ENCODE assay signal across 19 cellular contexts in genomic region chr15:65651831-65652749, GRCh38. TPM values are rescaled to one million over a fixed set of nuclear protein-coding genes. Genes with fewer than 3 reads are reported as not detected.
DNase-seq lines count a peak whose midpoint lies in the region; ATAC-seq and TF ChIP-seq lines count a peak whose summit lies in the region.
"Had no signal": no experiment of that assay in that cellular context is flagged by ENCODE, and none has a peak within 500 bp of the region (broad histone marks: within the 10 kb centered on the region; RNA-seq: fewer than 3 reads in every experiment).

No MANE protein-coding gene starts in this region.

- CTCF ChIA-PET in MCF 10A (lab: Yijun Ruan, JAX) = interaction anchor here (0.6 to 1.8 kb wide), 3 partner anchors 11 to 230 kb away, joined by 3 to 12 read pairs (median 4); no protein-coding TSS in a partner anchor
- CTCF ChIA-PET in mammary epithelial cell (lab: Charles Lee; ENCODE audit: low non-redundant PET) = no interaction called here

- no peak for DNase-seq in MCF 10A (ENCODE audit: unreplicated experiment)
- DNase-seq in mammary epithelial cell = no peak
- no peak for DNase-seq in effector memory CD8-positive, alpha-beta T cell
- no peak for DNase-seq in ACHN
- no peak for DNase-seq in NCI-H187 (lab: John Stamatoyannopoulos, UW)
- DNase-seq: activated gamma-delta T cell; anterior cingulate cortex; cerebellar nuclear complex; DMS79 treated with DMSO at 0.1 percent for 48 hours; glutamatergic neuron; NCI-H1092; NCI-H524; pancreas; stimulated activated CD4-positive, alpha-beta T cell treated with anti-CD3 and anti-CD28 coated beads, Interleukin-2, amount 100 ng/mL, for 24 hours had no signal

- H3K4me1 ChIP-seq in mammary epithelial cell (ENCODE audit: insufficient read depth, low read length) = peaks cover 34% of the 10 kb centered on the region
- no peaks in the 10 kb centered on the region for H3K4me1 ChIP-seq in HUES48 (ENCODE audit: control insufficient read depth, insufficient read depth, low read length)
- H3K4me1 ChIP-seq: pancreas had no signal

- POLR2A ChIA-PET in MCF 10A (lab: Yijun Ruan, JAX) = interaction anchor here (1.1 to 1.7 kb wide), 2 partner anchors 8 to 42 kb away, joined by 4 to 5 read pairs; no protein-coding TSS in a partner anchor

- H3K27me3 Mint-ChIP-seq in MCF 10A (ENCODE audit: insufficient read depth, unreplicated experiment) = no peaks in the 10 kb centered on the region
- H3K27me3 Mint-ChIP-seq in effector memory CD8-positive, alpha-beta T cell = no peaks in the 10 kb centered on the region
- no peaks in the 10 kb centered on the region for H3K27me3 Mint-ChIP-seq in stimulated activated memory B cell treated with anti-CD40 and anti-IgM and Interleukin-4, amounts not matched to agents 10 μg/mL and 1 μg/mL and 100 μg/mL, for 72 hours

- no peak for ATAC-seq in effector memory CD8-positive, alpha-beta T cell (replicated peaks)
- no peak for ATAC-seq in stimulated activated memory B cell treated with anti-CD40 and anti-IgM and Interleukin-4, amounts not matched to agents 10 μg/mL and 1 μg/mL and 100 μg/mL, for 72 hours
- ATAC-seq in HG02610 (IDR thresholded peaks at IDR 0.05; ENCODE audit: unreplicated experiment) = no peak

- H3K9me3 ChIP-seq in mammary epithelial cell (replicated peaks; ENCODE audit: insufficient read depth, low read length) = no peaks in the 10 kb centered on the region
- H3K9me3 ChIP-seq in HUES48 (ENCODE audit: control insufficient read depth, insufficient read depth, low read length) = no peaks in the 10 kb centered on the region
- H3K9me3 ChIP-seq: pancreas had no signal

- H3K4me3 Mint-ChIP-seq in MCF 10A (ENCODE audit: unreplicated experiment) = no peak overlapping the region
- no peak overlapping the region for H3K4me3 Mint-ChIP-seq in effector memory CD8-positive, alpha-beta T cell
- H3K4me3 Mint-ChIP-seq in stimulated activated memory B cell treated with anti-CD40 and anti-IgM and Interleukin-4, amounts not matched to agents 10 μg/mL and 1 μg/mL and 100 μg/mL, for 72 hours = no peak overlapping the region

- no peaks in the 10 kb centered on the region for H3K79me2 ChIP-seq in mammary epithelial cell (ENCODE audit: insufficient read depth, low read length)

- no TSS peak for BruUV-seq in MCF 10A (replicated peaks; lab: Mats Ljungman, UMichigan)
- BruUV-seq in mammary epithelial cell (replicated peaks; lab: Mats Ljungman, UMichigan) = no TSS peak

- H3K27me3 ChIP-seq in mammary epithelial cell (ENCODE audit: insufficient read depth, low read length) (no peaks in the 10 kb centered on the region), HUES48 (ENCODE audit: control insufficient read depth, insufficient read depth, low read length) (no peaks in the 10 kb centered on the region)
- H3K27me3 ChIP-seq: pancreas had no signal

- H3K4me2 ChIP-seq in mammary epithelial cell (ENCODE audit: insufficient read depth, low read depth, low read length) = no peak overlapping the region

- H3K27ac ChIP-seq in mammary epithelial cell (ENCODE audit: insufficient read depth, low read depth, low read length) = no peak overlapping the region
- peak overlapping the region; percentile 21 for H3K27ac ChIP-seq in HUES48 (ENCODE audit: low read depth, low read length)
- H3K27ac ChIP-seq: pancreas, RWPE1 had no signal

- in situ Hi-C loops in mammary epithelial cell (cut with MboI; ENCODE audit: low sequenced_read_pairs in 2 of 2) = no loop called here
- in situ Hi-C loops in ACHN (cut with HindIII; ENCODE audit: low pct_ligation_motif_present, low pct_unique_long_range_greater_than_20kb, low sequenced_read_pairs) = no loop called here

- H3K4me3 ChIP-seq in mammary epithelial cell (replicated peaks in 1 of 3; ENCODE audit: insufficient read depth in 1 of 3, low read depth in 2 of 3, low read length in 3 of 3) = no peak overlapping the region
- H3K4me3 ChIP-seq in HUES48 (ENCODE audit: low read depth, low read length) = no peak overlapping the region
- H3K4me3 ChIP-seq: lung, pancreas had no signal

- H3K36me3 Mint-ChIP-seq in MCF 10A (ENCODE audit: insufficient read depth, unreplicated experiment) = peaks cover 25% of the 10 kb centered on the region
- peaks cover 28% of the 10 kb centered on the region for H3K36me3 Mint-ChIP-seq in effector memory CD8-positive, alpha-beta T cell (ENCODE audit: insufficient read depth)
- peaks cover 60% of the 10 kb centered on the region for H3K36me3 Mint-ChIP-seq in stimulated activated memory B cell treated with anti-CD40 and anti-IgM and Interleukin-4, amounts not matched to agents 10 μg/mL and 1 μg/mL and 100 μg/mL, for 72 hours

- H4K20me1 ChIP-seq in mammary epithelial cell (ENCODE audit: insufficient read depth, low read length) = no peaks in the 10 kb centered on the region

- WGBS in mammary epithelial cell (ENCODE audit: low coverage, missing lambda C conversion rate) = 71% methylated on average over 9 of the region's 11 CpGs

- peaks cover 26% of the 10 kb centered on the region for H3K4me1 Mint-ChIP-seq in MCF 10A (ENCODE audit: insufficient read depth, unreplicated experiment)
- H3K4me1 Mint-ChIP-seq in effector memory CD8-positive, alpha-beta T cell (ENCODE audit: low read depth in 2 of 2) = peaks cover 9 to 11% of the 10 kb centered on the region in 2 donors
- peaks cover 24% of the 10 kb centered on the region for H3K4me1 Mint-ChIP-seq in stimulated activated memory B cell treated with anti-CD40 and anti-IgM and Interleukin-4, amounts not matched to agents 10 μg/mL and 1 μg/mL and 100 μg/mL, for 72 hours

- no peak for TF ChIP-seq CTCF in MCF 10A (IDR thresholded peaks at IDR 0.05; ENCODE audit: unreplicated experiment)
- TF ChIP-seq CTCF in mammary epithelial cell (conservative IDR thresholded peaks at IDR 0.05 in 1 of 2, IDR thresholded peaks at IDR 0.05 in 1 of 2; ENCODE audit: extremely low read depth in 1 of 2, insufficient read depth in 1 of 2, low read depth in 1 of 2, low read length in 2 of 2) = no peak

- dilution Hi-C loops in mammary epithelial cell (cut with HindIII; ENCODE audit: low sequenced_read_pairs) = no loop called here

- intact Hi-C loops in MCF 10A (cut with micrococcal nuclease) (no loop called here), mammary epithelial cell (cut with micrococcal nuclease) (no loop called here)

- H3K9ac ChIP-seq in mammary epithelial cell (ENCODE audit: insufficient read depth, low read length) = no peak overlapping the region
- H3K9ac ChIP-seq in HUES48 (ENCODE audit: low read depth, low read length) = no peak overlapping the region

- H3K36me3 ChIP-seq in mammary epithelial cell (ENCODE audit: insufficient read depth, low read length) (no peaks in the 10 kb centered on the region), HUES48 (ENCODE audit: control insufficient read depth, insufficient read depth, low read length) (no peaks in the 10 kb centered on the region)

- H2AFZ ChIP-seq in mammary epithelial cell (ENCODE audit: low read depth, low read length) = no peak overlapping the region

- peak overlapping the region; percentile 80 for H3K27ac Mint-ChIP-seq in MCF 10A (ENCODE audit: low read depth, unreplicated experiment)
- H3K27ac Mint-ChIP-seq in effector memory CD8-positive, alpha-beta T cell = peak overlapping the region; percentile 19 to 72
- H3K27ac Mint-ChIP-seq in stimulated activated memory B cell treated with anti-CD40 and anti-IgM and Interleukin-4, amounts not matched to agents 10 μg/mL and 1 μg/mL and 100 μg/mL, for 72 hours = peak overlapping the region; percentile 46

- no peaks in the 10 kb centered on the region for H3K9me3 Mint-ChIP-seq in MCF 10A (ENCODE audit: unreplicated experiment)
- no peaks in the 10 kb centered on the region for H3K9me3 Mint-ChIP-seq in effector memory CD8-positive, alpha-beta T cell
- H3K9me3 Mint-ChIP-seq in stimulated activated memory B cell treated with anti-CD40 and anti-IgM and Interleukin-4, amounts not matched to agents 10 μg/mL and 1 μg/mL and 100 μg/mL, for 72 hours = no peaks in the 10 kb centered on the region

RNA-seq across cellular contexts. Expression of gene SLC24A1, which starts 30.4 kb away (rescaled TPM):
- total RNA-seq in MCF 10A (2022) (8.2 TPM in 2 replicates), mammary epithelial cell (10 to 100 TPM; 10.2 to 15.7 TPM)
- 6.1 TPM for polyA plus RNA-seq in mammary epithelial cell
- polyA minus RNA-seq in mammary epithelial cell = 7.6 TPM

RNA-seq across cellular contexts. Expression of gene INTS14, which starts 41.2 kb away (rescaled TPM):
- total RNA-seq in MCF 10A (2022) = 43.9 and 47.0 TPM in 2 replicates
- total RNA-seq in mammary epithelial cell = 10 to 100 TPM; 38.9 to 41.8 TPM
- 39.5 TPM for polyA plus RNA-seq in mammary epithelial cell
- 37.2 TPM for polyA minus RNA-seq in mammary epithelial cell
